19 cellular contexts compared by ENCODE assay signal in the genomic region with DNA sequence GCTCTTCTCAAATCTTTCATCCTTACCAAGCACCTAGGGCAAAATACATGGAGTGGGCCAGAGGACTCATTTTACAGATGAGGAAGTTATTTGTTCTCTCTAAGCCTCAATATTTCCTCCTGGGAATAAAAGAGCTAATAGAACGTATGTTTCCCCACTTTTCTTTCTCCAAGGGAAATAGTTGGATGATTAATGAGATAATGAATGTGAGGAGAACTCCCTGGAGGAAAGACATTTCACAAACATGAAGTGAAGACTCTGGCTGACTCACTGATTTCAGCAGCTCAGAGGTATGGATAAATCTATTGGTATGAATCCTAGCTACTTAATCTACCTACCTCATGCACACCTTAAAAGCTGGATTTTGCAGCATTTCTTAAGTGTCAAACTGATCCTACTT.
A peak's percentile ranks its signal among the peaks of the same experiment; 100 is the strongest.
DNase-seq lines count a peak whose midpoint lies in the region; ATAC-seq and TF ChIP-seq lines count a peak whose summit lies in the region.
"Had no signal": no experiment of that assay in that cellular context is flagged by ENCODE, and none has a peak within 500 bp of the region (broad histone marks: within the 10 kb centered on the region; RNA-seq: fewer than 3 reads in every experiment).

No MANE protein-coding gene starts in this region.

- no TSS peak for BruUV-seq in mammary epithelial cell (replicated peaks; lab: Mats Ljungman, UMichigan)

- no peaks in the 10 kb centered on the region for H3K79me2 ChIP-seq in mammary epithelial cell (ENCODE audit: insufficient read depth, low read length)

- H3K4me3 ChIP-seq in mammary epithelial cell (replicated peaks in 1 of 3; ENCODE audit: insufficient read depth in 1 of 3, low read depth in 2 of 3, low read length in 3 of 3): no peak overlapping the region

- dilution Hi-C loops in mammary epithelial cell (cut with HindIII; ENCODE audit: low sequenced_read_pairs): no loop called here

- H4K20me1 ChIP-seq in mammary epithelial cell (ENCODE audit: insufficient read depth, low read length): no peaks in the 10 kb centered on the region

- WGBS in mammary epithelial cell (ENCODE audit: low coverage, missing lambda C conversion rate): 0% methylated on average over 1 of the region's 1 CpG

- no peaks in the 10 kb centered on the region for H3K9me3 ChIP-seq in mammary epithelial cell (replicated peaks; ENCODE audit: insufficient read depth, low read length)

- H3K27me3 ChIP-seq in mammary epithelial cell (ENCODE audit: insufficient read depth, low read length): no peaks in the 10 kb centered on the region

- H3K27ac ChIP-seq in mammary epithelial cell (ENCODE audit: insufficient read depth, low read depth, low read length): no peak overlapping the region

- no peak overlapping the region for H2AFZ ChIP-seq in mammary epithelial cell (ENCODE audit: low read depth, low read length)

- no peaks in the 10 kb centered on the region for H3K4me1 ChIP-seq in mammary epithelial cell (ENCODE audit: insufficient read depth, low read length)

- H3K4me2 ChIP-seq in mammary epithelial cell (ENCODE audit: insufficient read depth, low read depth, low read length): no peak overlapping the region

- CTCF ChIA-PET in mammary epithelial cell (lab: Charles Lee; ENCODE audit: low non-redundant PET): no interaction called here

- intact Hi-C loops in mammary epithelial cell (cut with micrococcal nuclease): loop anchor here (10.0 kb wide), 1 partner anchor 66 kb away; no protein-coding TSS in a partner anchor

- H3K36me3 ChIP-seq in mammary epithelial cell (ENCODE audit: insufficient read depth, low read length): no peaks in the 10 kb centered on the region

- H3K9ac ChIP-seq in mammary epithelial cell (ENCODE audit: insufficient read depth, low read length): no peak overlapping the region

- no peak for TF ChIP-seq CTCF in mammary epithelial cell (conservative IDR thresholded peaks at IDR 0.05 in 1 of 2, IDR thresholded peaks at IDR 0.05 in 1 of 2; ENCODE audit: extremely low read depth in 1 of 2, insufficient read depth in 1 of 2, low read depth in 1 of 2, low read length in 2 of 2)

- DNase-seq in AG08395 (ENCODE audit: low spot score): peak; percentile 12
- DNase-seq in M059J (ENCODE audit: low read depth): peak; percentile 65
- peak; percentile 17 for DNase-seq in mammary epithelial cell
- peak; percentile 31 for DNase-seq in iris pigment epithelial cell (ENCODE audit: low read depth)
- DNase-seq in NCI-H2107 (lab: John Stamatoyannopoulos, UW): no peak
- DNase-seq in GM19238 (ENCODE audit: insufficient read length, low spot score): no peak
- no peak for DNase-seq in NK-92 (lab: John Stamatoyannopoulos, UW; ENCODE audit: unreplicated experiment)
- DNase-seq: activated CD4-positive, alpha-beta T cell treated with anti-CD3 and anti-CD28 coated beads for 48 hours; activated naive CD4-positive, alpha-beta T cell treated with anti-CD3 and anti-CD28 coated beads, Interleukin-2, amount 50 U/mL, for 16 hours; activated T-cell treated with anti-CD3 and anti-CD28 coated beads for 4 hours; GOT3; hippocampal formation; NCI-H1930; NCI-H82; RPMI8226; stimulated activated CD4-positive, alpha-beta T cell treated with anti-CD3 and anti-CD28 coated beads, Interleukin-15, amount 100 ng/mL, for 24 hours; substantia nigra had no signal

- ATAC-seq in HG03378 (IDR thresholded peaks at IDR 0.05; ENCODE audit: unreplicated experiment): no peak
- ATAC-seq: left lobe of liver had no signal

- in situ Hi-C loops in mammary epithelial cell (cut with MboI; ENCODE audit: low sequenced_read_pairs in 2 of 2): loop anchor here (25.0 kb wide), 1 partner anchor 188 kb away; no protein-coding TSS in a partner anchor

Comparison
In these comparisons a context has a peak if more than half of its experiments do, and no peak if none do; other contexts are left out.
1. DNase-seq: peak in AG08395 (single experiment), M059J (single experiment), mammary epithelial cell (single experiment) and iris pigment epithelial cell (single experiment); none in NCI-H2107 (single experiment), GM19238 (single experiment) and NK-92 (single experiment).